10 cellular contexts compared by ENCODE assay signal in the genomic region with DNA sequence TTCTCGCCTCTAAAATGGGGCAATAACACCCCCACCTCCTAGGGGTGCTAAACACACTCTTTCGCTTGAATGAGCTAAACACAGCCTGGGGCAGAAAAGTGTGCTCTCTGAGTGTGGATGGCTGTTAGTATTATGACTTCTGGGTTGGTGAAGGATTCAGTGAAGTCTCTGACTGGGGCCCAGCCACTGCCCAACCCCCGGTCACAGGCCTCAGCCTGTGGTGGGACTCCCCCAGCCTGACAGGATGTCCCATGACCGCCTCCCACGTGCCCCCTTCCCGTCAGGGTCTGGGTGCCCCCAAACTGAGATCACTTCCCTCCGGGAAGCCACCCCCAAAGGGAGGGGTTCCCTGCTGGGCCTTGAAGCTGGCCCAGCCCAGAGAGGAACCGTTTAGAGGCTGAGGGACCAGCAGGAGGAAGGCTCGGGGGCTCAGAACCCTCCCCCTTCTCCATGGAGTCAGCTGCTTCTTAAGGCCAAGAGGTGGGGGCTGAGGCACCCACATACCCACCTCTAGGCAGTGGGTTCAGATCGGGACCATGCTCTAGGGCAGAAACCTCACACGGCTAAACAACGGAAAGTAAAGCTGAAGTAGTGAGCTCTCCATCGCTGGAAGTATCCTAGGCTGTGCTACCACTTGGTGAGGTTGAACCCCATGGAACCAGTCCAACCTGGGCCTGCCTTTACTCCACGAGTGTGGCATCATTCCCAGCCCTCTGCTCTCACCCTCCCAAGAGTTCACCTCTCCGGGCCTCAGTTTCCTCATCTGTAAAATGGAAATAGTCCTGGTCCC. TPM values are rescaled to one million over a fixed set of nuclear protein-coding genes. Genes with fewer than 3 reads are reported as not detected.
DNase-seq lines count a peak whose midpoint lies in the region; ATAC-seq and TF ChIP-seq lines count a peak whose summit lies in the region.
"Had no signal": no experiment of that assay in that cellular context is flagged by ENCODE, and none has a peak within 500 bp of the region (broad histone marks: within the 10 kb centered on the region; RNA-seq: fewer than 3 reads in every experiment).

No MANE protein-coding gene starts in this region.

- H3K27me3 Mint-ChIP-seq in T-cell, result no peaks in the 10 kb centered on the region

- H3K27me3 ChIP-seq in heart right ventricle, result peaks cover 0 to 10% (median 0%) of the 10 kb centered on the region in 7 donors

- peak overlapping the region in 8 of 10 donors; percentile 26 to 82 (median 66) for H3K27ac ChIP-seq in heart right ventricle

- TF ChIP-seq CTCF in heart right ventricle (IDR thresholded peaks at IDR 0.05), result no peak

- H3K27ac Mint-ChIP-seq in T-cell, result peak overlapping the region; percentile 76 to 82

- no peaks in the 10 kb centered on the region for H3K36me3 ChIP-seq in heart right ventricle

- WGBS in heart right ventricle, 2 donors, result 56 to 57% methylated on average over 15 of the region's 15 CpGs

- CTCF ChIA-PET in T-cell (lab: Charles Lee), result interaction anchor here (0.5 to 0.9 kb wide), 4 partner anchors 8 to 751 kb away, joined by 3 to 9 read pairs (median 4); no protein-coding TSS in a partner anchor

- peak overlapping the region in 1 of 3 donors; percentile 53 for H3K4me3 Mint-ChIP-seq in T-cell
- H3K4me3 Mint-ChIP-seq: CD14-positive monocyte had no signal

- intact Hi-C loops in heart right ventricle (cut with DNase I), result no loop called here

- H3K9me3 Mint-ChIP-seq in T-cell, result no peaks in the 10 kb centered on the region
- H3K9me3 Mint-ChIP-seq: CD14-positive monocyte had no signal

- peaks cover 60 to 90% (median 64%) of the 10 kb centered on the region in 3 donors for H3K4me1 Mint-ChIP-seq in T-cell
- H3K4me1 Mint-ChIP-seq: CD14-positive monocyte had no signal

- no peaks in the 10 kb centered on the region for H3K36me3 Mint-ChIP-seq in T-cell
- H3K36me3 Mint-ChIP-seq: CD14-positive monocyte had no signal

- DNase-seq in stimulated activated CD4-positive, alpha-beta T cell treated with anti-CD3 and anti-CD28 coated beads, TNF-alpha, amount 100 ng/mL, for 48 hours (ENCODE audit: low read depth in 3 of 3), result peak in 2 of 3 donors; percentile 32 to 40
- DNase-seq in stimulated activated CD4-positive, alpha-beta T cell treated with anti-CD3 and anti-CD28 coated beads, Interleukin-4, amount 100 ng/mL, for 24 hours, result no peak
- peak in 9 of 34 experiments; percentile 14 to 46 (median 24) for DNase-seq in T-cell
- peak; percentile 43 to 70 for DNase-seq in heart right ventricle
- DNase-seq in NCI-H1048 (lab: John Stamatoyannopoulos, UW), result no peak
- DNase-seq in DMS153 (lab: John Stamatoyannopoulos, UW), result no peak
- no peak for DNase-seq in amniotic stem cell (lab: John Stamatoyannopoulos, UW)
- DNase-seq: effector CD8-positive, alpha-beta T cell had no signal

- no peaks in the 10 kb centered on the region for H3K9me3 ChIP-seq in heart right ventricle

- H3K4me3 ChIP-seq in heart right ventricle, result no peak overlapping the region

- peaks cover 4 to 32% (median 18%) of the 10 kb centered on the region in 9 donors for H3K4me1 ChIP-seq in heart right ventricle

- ATAC-seq in T-cell (replicated peaks in 1 of 4) (peak; percentile 40 to 77 (median 57)), heart right ventricle (peak; percentile 55 to 92 (median 66)), HG03432 (IDR thresholded peaks at IDR 0.05; ENCODE audit: unreplicated experiment) (no peak)

- POLR2A ChIA-PET in T-cell (lab: Charles Lee), result no interaction called here

RNA-seq across cellular contexts. Expression of a gene that starts 13.8 kb away (rescaled TPM):
- 10 to 100 TPM in 3 of 5 donors, 1 to 10 TPM in 2; 5.6 to 12.0 (median 10.4) TPM for total RNA-seq in T-cell
- total RNA-seq in heart right ventricle, result 1 to 10 TPM in 9 of 10 donors, under 1 TPM in 1; 0.94 to 6.4 (median 1.8) TPM
- 1 to 10 TPM; 1.0 to 1.1 TPM for polyA plus RNA-seq in heart right ventricle

Comparison
In these comparisons a context has a peak if more than half of its experiments do, and no peak if none do; other contexts are left out.
1. DNase-seq: peak in stimulated activated CD4-positive, alpha-beta T cell treated with anti-CD3 and anti-CD28 coated beads, TNF-alpha, amount 100 ng/mL, for 48 hours (2 of 3) and heart right ventricle (2 of 2); none in stimulated activated CD4-positive, alpha-beta T cell treated with anti-CD3 and anti-CD28 coated beads, Interleukin-4, amount 100 ng/mL, for 24 hours (single experiment), NCI-H1048 (single experiment), DMS153 (single experiment) and amniotic stem cell (single experiment).